8 cellular contexts compared by ENCODE assay signal in the genomic region with DNA sequence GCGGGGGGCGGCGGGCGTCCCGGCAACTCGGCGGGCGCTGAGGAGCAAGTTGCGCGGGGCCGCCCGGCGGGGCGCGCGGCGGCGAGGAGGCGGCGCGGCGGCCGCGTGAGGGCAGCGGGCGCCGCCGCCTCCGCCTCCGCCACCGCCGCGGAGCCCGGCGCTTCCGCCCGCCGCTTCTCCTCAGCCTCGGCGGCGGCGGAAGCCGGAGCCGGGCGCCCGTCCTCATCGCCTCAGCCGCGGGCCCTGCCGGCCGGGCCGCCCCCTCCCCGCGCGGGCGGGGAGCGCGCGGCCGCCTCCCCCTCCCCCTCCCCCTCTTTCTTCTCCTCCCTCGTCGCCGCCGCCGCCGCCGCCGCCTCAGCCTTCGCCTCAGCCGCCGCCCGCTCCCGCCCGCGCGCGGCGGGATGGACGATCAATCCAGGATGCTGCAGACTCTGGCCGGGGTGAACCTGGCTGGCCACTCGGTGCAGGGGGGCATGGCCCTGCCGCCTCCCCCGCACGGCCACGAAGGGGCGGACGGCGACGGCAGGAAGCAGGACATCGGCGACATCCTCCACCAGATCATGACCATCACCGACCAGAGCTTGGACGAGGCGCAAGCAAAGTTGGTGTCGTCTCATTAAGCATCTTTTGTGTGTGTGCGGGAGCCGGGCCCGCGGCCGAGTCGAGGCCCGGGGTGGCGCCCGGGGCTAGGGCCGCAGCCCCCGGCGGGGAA. TPM values are rescaled to one million over a fixed set of nuclear protein-coding genes. Genes with fewer than 3 reads are reported as not detected.
A peak's percentile ranks its signal among the peaks of the same experiment; 100 is the strongest.
DNase-seq lines count a peak whose midpoint lies in the region; ATAC-seq and TF ChIP-seq lines count a peak whose summit lies in the region.

Gene PBX3 (plus strand): TSS at position 321 of the 712 bp plus-strand sequence.

- H3K9me3 ChIP-seq in osteoblast (ENCODE audit: low read depth, low read length) (no peaks in the 10 kb centered on the region), uterus (no peaks in the 10 kb centered on the region)

- H3K4me2 ChIP-seq in osteoblast (ENCODE audit: insufficient read depth, low read length), result peak within 1 kb of the TSS; percentile 92

- H3K4me1 Mint-ChIP-seq in glutamatergic neuron (ENCODE audit: low read depth, unreplicated experiment), result peaks cover 15% of the 10 kb centered on the region

- TF ChIP-seq POLR2A in uterus (IDR thresholded peaks at IDR 0.05), result peak in 1 of 2 donors; percentile 13

- ATAC-seq in GM18498 (IDR thresholded peaks at IDR 0.05; ENCODE audit: unreplicated experiment) (peak; percentile 23), HG03066 (IDR thresholded peaks at IDR 0.05; ENCODE audit: low read depth, unreplicated experiment) (peak; percentile 11)

- H3K79me2 ChIP-seq in osteoblast (ENCODE audit: insufficient read depth, low read length), result peaks cover 50% of the 10 kb centered on the region

- peaks cover 11% of the 10 kb centered on the region for H3K9me3 Mint-ChIP-seq in glutamatergic neuron (ENCODE audit: unreplicated experiment)

- intact Hi-C loops in uterus (cut with DNase I; ENCODE audit: low total_unique reads), result no loop called here

- peak within 1 kb of the TSS; percentile 92 for H3K27ac Mint-ChIP-seq in glutamatergic neuron (ENCODE audit: unreplicated experiment)

- H3K36me3 ChIP-seq in osteoblast (ENCODE audit: insufficient read depth, low read length) (peaks cover 4% of the 10 kb centered on the region), uterus (no peaks in the 10 kb centered on the region)

- H3K4me3 ChIP-seq in osteoblast (ENCODE audit: insufficient read depth, low read length) (peak within 1 kb of the TSS; percentile 95), uterus (peak within 1 kb of the TSS; percentile 70 to 74)

- H3K27me3 ChIP-seq in osteoblast (ENCODE audit: insufficient read depth, low read length) (no peaks in the 10 kb centered on the region), uterus (no peaks in the 10 kb centered on the region)

- peaks cover 8% of the 10 kb centered on the region for H3K27me3 Mint-ChIP-seq in glutamatergic neuron (ENCODE audit: unreplicated experiment)

- no peaks in the 10 kb centered on the region for H3K36me3 Mint-ChIP-seq in glutamatergic neuron (ENCODE audit: unreplicated experiment)

- peak within 1 kb of the TSS; percentile 72 for H3K27ac ChIP-seq in osteoblast (ENCODE audit: low read depth, low read length)
- peak within 1 kb of the TSS; percentile 88 to 92 for H3K27ac ChIP-seq in uterus

- no peaks in the 10 kb centered on the region for H4K20me1 ChIP-seq in osteoblast (ENCODE audit: insufficient read depth, low read length)

- H2AFZ ChIP-seq in osteoblast (ENCODE audit: low read length), result peak within 1 kb of the TSS; percentile 91

- H3K4me1 ChIP-seq in osteoblast (ENCODE audit: insufficient read depth, low read length) (peaks cover 39% of the 10 kb centered on the region), uterus (no peaks in the 10 kb centered on the region)

- peak within 1 kb of the TSS; percentile 91 for H3K4me3 Mint-ChIP-seq in glutamatergic neuron (ENCODE audit: unreplicated experiment)

- TF ChIP-seq CTCF in glutamatergic neuron (IDR thresholded peaks at IDR 0.05; ENCODE audit: partially characterized antibody, unreplicated experiment), result no peak
- no peak for TF ChIP-seq CTCF in osteoblast (IDR thresholded peaks at IDR 0.05; ENCODE audit: extremely low read depth, low read depth, low read length)
- no peak for TF ChIP-seq CTCF in uterus (IDR thresholded peaks at IDR 0.05)

- DNase-seq in 8988T (peak; percentile 50), RPMI8226 (peak; percentile 65), glutamatergic neuron (peak; percentile 70), osteoblast (ENCODE audit: insufficient read length, low spot score, missing footprints) (peak; percentile 91), uterus (peak; percentile 35 to 63)
- peak; percentile 44 for DNase-seq in activated naive CD4-positive, alpha-beta T cell treated with Interleukin-2 at 50 U/mL for 16 hours

RNA-seq across cellular contexts. Expression of gene PBX3, which starts in this region (rescaled TPM):
- 51.2 TPM for total RNA-seq in glutamatergic neuron (ENCODE audit: unreplicated experiment)
- 34.7 and 38.0 TPM in 2 replicates for total RNA-seq in osteoblast
- 100 to 1,000 TPM in 1 of 4 donors, 10 to 100 TPM in 2, 1 to 10 TPM in 1; 5.1 to 360 (median 44.1) TPM for total RNA-seq in uterus

Comparison
In these comparisons a context has a peak if more than half of its experiments do, and no peak if none do; other contexts are left out.
1. Peak in every context shown above with its lines: DNase-seq, ATAC-seq, H3K4me3 ChIP-seq and H3K27ac ChIP-seq.